Comparison of ENCODE assay signal across 22 cellular contexts in the genomic region with DNA sequence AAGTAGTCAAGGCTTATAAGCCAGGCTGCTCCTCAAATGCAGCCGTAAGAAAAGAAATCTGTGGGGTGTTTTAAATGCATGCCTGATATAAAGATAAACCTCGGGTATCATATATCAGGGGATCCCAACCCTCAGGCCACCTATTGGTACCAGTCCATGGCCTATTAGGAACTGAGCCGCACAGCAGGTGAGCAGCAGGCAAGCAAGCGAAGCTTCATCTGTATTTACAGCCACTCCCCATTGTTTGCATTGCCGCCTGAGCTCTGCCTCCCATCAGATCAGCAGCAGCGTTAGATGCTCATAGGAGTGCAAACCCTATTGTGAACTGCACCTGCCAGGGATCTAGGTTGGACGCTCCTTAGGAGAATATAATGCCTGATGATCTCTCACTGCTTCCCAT.
DNase-seq lines count a peak whose midpoint lies in the region; FAIRE-seq and TF ChIP-seq lines count a peak whose summit lies in the region.
"Had no signal": no experiment of that assay in that cellular context is flagged by ENCODE, and none has a peak within 500 bp of the region (broad histone marks: within the 10 kb centered on the region; RNA-seq: fewer than 3 reads in every experiment).

No MANE protein-coding gene starts in this region.

- H3K9me3 ChIP-seq in astrocyte (ENCODE audit: insufficient read depth, low read depth, low read length), result no peaks in the 10 kb centered on the region
- no peaks in the 10 kb centered on the region for H3K9me3 ChIP-seq in thyroid gland
- H3K9me3 ChIP-seq: vagina had no signal

- TF ChIP-seq POLR2A in thyroid gland (IDR thresholded peaks at IDR 0.05), result no peak

- H3K4me3 ChIP-seq in astrocyte (ENCODE audit: insufficient read depth, low read depth, low read length), result no peak overlapping the region
- no peak overlapping the region for H3K4me3 ChIP-seq in thyroid gland (replicated peaks in 1 of 3)
- H3K4me3 ChIP-seq: skin epidermis, vagina had no signal

- H3K36me3 ChIP-seq in astrocyte (ENCODE audit: insufficient read depth, low read length) (no peaks in the 10 kb centered on the region), thyroid gland (no peaks in the 10 kb centered on the region)
- H3K36me3 ChIP-seq: vagina had no signal

- peak overlapping the region; percentile 18 for H3K4me3 Mint-ChIP-seq in astrocyte (ENCODE audit: unreplicated experiment)
- H3K4me3 Mint-ChIP-seq: central memory CD8-positive, alpha-beta T cell had no signal

- H3K4me2 ChIP-seq in astrocyte (ENCODE audit: low read length), result no peak overlapping the region

- H3K9me3 Mint-ChIP-seq in astrocyte (ENCODE audit: unreplicated experiment), result no peaks in the 10 kb centered on the region
- H3K9me3 Mint-ChIP-seq: central memory CD8-positive, alpha-beta T cell; immature natural killer cell had no signal

- H2AFZ ChIP-seq in astrocyte (ENCODE audit: low read depth, low read length), result no peak overlapping the region

- H3K4me1 ChIP-seq in astrocyte (ENCODE audit: insufficient read depth, low read length), result peaks cover 25% of the 10 kb centered on the region
- H3K4me1 ChIP-seq in thyroid gland, result peaks cover 6 to 9% of the 10 kb centered on the region in 2 donors

- H3K27me3 ChIP-seq in astrocyte (ENCODE audit: insufficient read depth, low read length) (no peaks in the 10 kb centered on the region), thyroid gland (no peaks in the 10 kb centered on the region)
- H3K27me3 ChIP-seq: vagina had no signal

- peaks cover 32% of the 10 kb centered on the region for H3K4me1 Mint-ChIP-seq in astrocyte (ENCODE audit: low read depth, unreplicated experiment)

- no peaks in the 10 kb centered on the region for H4K20me1 ChIP-seq in astrocyte (ENCODE audit: insufficient read depth, low read length)

- no peaks in the 10 kb centered on the region for H3K79me2 ChIP-seq in astrocyte (ENCODE audit: insufficient read depth, low read length)

- no peak overlapping the region for H3K27ac Mint-ChIP-seq in astrocyte (ENCODE audit: unreplicated experiment)

- no peak overlapping the region for H3K9ac ChIP-seq in astrocyte (ENCODE audit: low read length)

- H3K27ac ChIP-seq in astrocyte (ENCODE audit: low read depth, low read length) (no peak overlapping the region), thyroid gland (no peak overlapping the region)
- H3K27ac ChIP-seq: vagina had no signal

- peak; percentile 98 for DNase-seq in COLO668 (lab: John Stamatoyannopoulos, UW; ENCODE audit: unreplicated experiment)
- DNase-seq in NCI-H1092 treated with DMSO at 0.1 percent for 48 hours (lab: John Stamatoyannopoulos, UW), result peak; percentile 91
- DNase-seq in NCI-H2196 (lab: John Stamatoyannopoulos, UW; ENCODE audit: unreplicated experiment), result peak; percentile 47
- DNase-seq in astrocyte (ENCODE audit: low read depth), result no peak
- no peak for DNase-seq in posterior vena cava (ENCODE audit: low spot score)
- DNase-seq in hippocampal formation (lab: John Stamatoyannopoulos, UW), result no peak
- DNase-seq in thyroid gland, result no peak
- no peak for DNase-seq in C1 segment of cervical spinal cord (lab: John Stamatoyannopoulos, UW)
- DNase-seq: activated CD4-positive, alpha-beta T cell treated with anti-CD3 and anti-CD28 coated beads for 4 hours; activated T-cell treated with anti-CD3 and anti-CD28 coated beads, Interleukin-2, amount 50 U/mL, for 48 hours; Calu3; foreskin melanocyte; immature natural killer cell; KBM-7; mesenchymal stem cell; NCI-H524; occipital lobe; stimulated activated naive CD8-positive, alpha-beta T cell treated with anti-CD3 and anti-CD28 coated beads, Interleukin-15, Interleukin-2, amounts not matched to agents 100 U/mL and 50 U/mL, for 24 hours had no signal

- TF ChIP-seq CTCF in astrocyte (IDR thresholded peaks at IDR 0.05; ENCODE audit: insufficient read depth, low read depth, low read length) (no peak), thyroid gland (IDR thresholded peaks at IDR 0.05) (no peak)

- WGBS in thyroid gland, 2 donors, result 76 to 81% methylated on average over 7 of the region's 7 CpGs

- intact Hi-C loops in posterior vena cava (cut with DNase I), result no loop called here
- intact Hi-C loops in thyroid gland (cut with DNase I), result loop anchor here (10.0 kb wide), 1 partner anchor 295 kb away; no protein-coding TSS in a partner anchor

- H3K27me3 Mint-ChIP-seq in astrocyte (ENCODE audit: low read depth, unreplicated experiment), result no peaks in the 10 kb centered on the region
- H3K27me3 Mint-ChIP-seq: central memory CD8-positive, alpha-beta T cell had no signal

- FAIRE-seq in astrocyte (lab: Jason Lieb, UNC), result no peak
- FAIRE-seq: H54 had no signal

- H3K36me3 Mint-ChIP-seq in astrocyte (ENCODE audit: low read depth, unreplicated experiment), result peaks cover 2% of the 10 kb centered on the region
- H3K36me3 Mint-ChIP-seq: immature natural killer cell had no signal

Comparison
In these comparisons a context has a peak if more than half of its experiments do, and no peak if none do; other contexts are left out.
1. DNase-seq: peak in COLO668 (single experiment), NCI-H1092 treated with DMSO at 0.1 percent for 48 hours (single experiment) and NCI-H2196 (single experiment); none in astrocyte (single experiment), posterior vena cava (single experiment), hippocampal formation (0 of 2), thyroid gland (0 of 2) and C1 segment of cervical spinal cord (0 of 14).